12 cellular contexts compared by ENCODE assay signal in genomic region chr1:21914880-21915640, GRCh38. TPM values are rescaled to one million over a fixed set of nuclear protein-coding genes. Genes with fewer than 3 reads are reported as not detected.
DNase-seq lines count a peak whose midpoint lies in the region; ATAC-seq, FAIRE-seq and TF ChIP-seq lines count a peak whose summit lies in the region.
"Had no signal": no experiment of that assay in that cellular context is flagged by ENCODE, and none has a peak within 500 bp of the region (broad histone marks: within the 10 kb centered on the region; RNA-seq: fewer than 3 reads in every experiment).

No MANE protein-coding gene starts in this region.

- TF ChIP-seq CTCF in pancreas (IDR thresholded peaks at IDR 0.05) (no peak), brain microvascular endothelial cell (IDR thresholded peaks at IDR 0.05; ENCODE audit: low read depth, low read length, missing control alignments) (no peak)

- ATAC-seq in pancreas (peak; percentile 73 to 84 (median 73)), GM21367 (IDR thresholded peaks at IDR 0.05; ENCODE audit: unreplicated experiment) (no peak), GM21528 (IDR thresholded peaks at IDR 0.05; ENCODE audit: low FRiP score, unreplicated experiment) (no peak), HG03378 (IDR thresholded peaks at IDR 0.05; ENCODE audit: unreplicated experiment) (no peak)

- peak; percentile 42 for DNase-seq in COR-L47 (lab: John Stamatoyannopoulos, UW)
- DNase-seq in NCI-H2196 (lab: John Stamatoyannopoulos, UW; ENCODE audit: unreplicated experiment), result peak; percentile 80
- peak; percentile 55 to 91 (median 80) for DNase-seq in pancreas
- DNase-seq in brain microvascular endothelial cell, result no peak
- DNase-seq: activated T-cell treated with anti-CD3 and anti-CD28 coated beads for 4 hours; CD4-positive, alpha-beta T cell; stimulated activated CD4-positive, alpha-beta T cell treated with anti-CD3 and anti-CD28 coated beads, Interleukin-1b, Interleukin-23, amount 100 ng/mL, for 48 hours had no signal

- H3K36me3 ChIP-seq in esophagus (ENCODE audit: control insufficient read depth in 2 of 2, insufficient read depth in 2 of 2, low read length in 1 of 2), result no peaks in the 10 kb centered on the region
- H3K36me3 ChIP-seq in pancreas, result no peaks in the 10 kb centered on the region
- H3K36me3 ChIP-seq in brain microvascular endothelial cell (replicated peaks), result no peaks in the 10 kb centered on the region

- peak overlapping the region; percentile 84 to 89 for H3K27ac ChIP-seq in esophagus (ENCODE audit: low read depth in 2 of 2, low read length in 1 of 2)
- H3K27ac ChIP-seq in pancreas, result peak overlapping the region; percentile 22 to 58 (median 49)
- H3K27ac ChIP-seq in brain microvascular endothelial cell, result no peak overlapping the region
- H3K27ac ChIP-seq: KMS-11 had no signal

- no peak for FAIRE-seq in pancreas (lab: Jason Lieb, UNC)

- no peak overlapping the region for H3K4me3 ChIP-seq in esophagus (ENCODE audit: low read depth in 1 of 2, low read length in 2 of 2)
- H3K4me3 ChIP-seq in pancreas, result no peak overlapping the region
- no peak overlapping the region for H3K4me3 ChIP-seq in brain microvascular endothelial cell (ENCODE audit: low read depth, low read length)

- peaks cover 18 to 22% of the 10 kb centered on the region in 2 donors for H3K4me1 ChIP-seq in esophagus (ENCODE audit: control insufficient read depth in 2 of 2, insufficient read depth in 2 of 2, low read length in 1 of 2)
- H3K4me1 ChIP-seq in pancreas, result peaks cover 18 to 37% (median 27%) of the 10 kb centered on the region in 3 donors

- H3K9me3 ChIP-seq in esophagus (ENCODE audit: control insufficient read depth in 2 of 2, insufficient read depth in 1 of 2, low read depth in 1 of 2, low read length in 1 of 2) (no peaks in the 10 kb centered on the region), pancreas (no peaks in the 10 kb centered on the region)

- in situ Hi-C loops in brain microvascular endothelial cell (cut with HindIII; ENCODE audit: low pct_ligation_motif_present, low sequenced_read_pairs), result no loop called here

- no peaks in the 10 kb centered on the region for H3K27me3 ChIP-seq in esophagus (ENCODE audit: control insufficient read depth in 1 of 2, insufficient read depth in 2 of 2, low read length in 2 of 2)
- H3K27me3 ChIP-seq in pancreas, result no peaks in the 10 kb centered on the region
- H3K27me3 ChIP-seq in brain microvascular endothelial cell (replicated peaks), result no peaks in the 10 kb centered on the region

- intact Hi-C loops in pancreas (cut with DNase I), result no loop called here

- 29 to 30% methylated on average over 21 of the region's 21 CpGs for WGBS in esophagus, 2 donors
- WGBS in pancreas, 2 donors, result 4 to 6% methylated on average over 20 to 21 of the region's 21 CpGs

RNA-seq across cellular contexts. Expression of gene HSPG2, which starts 22.1 kb away (rescaled TPM):
- polyA plus RNA-seq in esophagus (10 to 100 TPM; 37.6 to 55.0 TPM), pancreas (100 to 1,000 TPM in 1 of 2 donors, 10 to 100 TPM in 1; 53.9 to 123 TPM)
- 100 to 1,000 TPM in 2 of 6 donors, 10 to 100 TPM in 4; 50.4 to 164 (median 63.9) TPM for total RNA-seq in pancreas

Comparison
In these comparisons a context has a peak if more than half of its experiments do, and no peak if none do; other contexts are left out.
1. ATAC-seq: peak in pancreas (4 of 4); none in GM21367 (single experiment), GM21528 (single experiment) and HG03378 (single experiment).